9 cellular contexts compared by ENCODE assay signal in genomic region chr9:135087489-135087791, GRCh38. TPM values are rescaled to one million over a fixed set of nuclear protein-coding genes. Genes with fewer than 3 reads are reported as not detected.
DNase-seq lines count a peak whose midpoint lies in the region; ATAC-seq and TF ChIP-seq lines count a peak whose summit lies in the region.
"Had no signal": no experiment of that assay in that cellular context is flagged by ENCODE, and none has a peak within 500 bp of the region (broad histone marks: within the 10 kb centered on the region; RNA-seq: fewer than 3 reads in every experiment).

OLFM1 (plus strand) TSS chr9:135087668; CDS start chr9:135087990, 322 bp downstream.

- ATAC-seq in GM19452 (IDR thresholded peaks at IDR 0.05; ENCODE audit: unreplicated experiment) = no peak

- H3K4me1 ChIP-seq in adrenal gland (replicated peaks in 1 of 2) (peaks cover 4 to 27% of the 10 kb centered on the region in 2 donors), right atrium auricular region (peaks cover 0 to 30% of the 10 kb centered on the region in 2 donors), prostate gland (replicated peaks) (peaks cover 12% of the 10 kb centered on the region)

- H3K9me3 ChIP-seq in adrenal gland (replicated peaks in 1 of 3) (no peaks in the 10 kb centered on the region), right atrium auricular region (no peaks in the 10 kb centered on the region), prostate gland (no peaks in the 10 kb centered on the region)

- H3K36me3 ChIP-seq in adrenal gland (replicated peaks in 1 of 2) = no peaks in the 10 kb centered on the region
- no peaks in the 10 kb centered on the region for H3K36me3 ChIP-seq in right atrium auricular region
- H3K36me3 ChIP-seq in prostate gland = no peaks in the 10 kb centered on the region

- H3K4me3 ChIP-seq in adrenal gland (peak within 1 kb of the TSS in 1 of 4 donors; percentile 53), right atrium auricular region (peak within 1 kb of the TSS; percentile 35 to 57), prostate gland (peak within 1 kb of the TSS; percentile 19 to 37)

- intact Hi-C loops in adrenal gland (cut with DNase I) (loop anchor here (2.0 to 5.0 kb wide), 4 partner anchors 255 to 325 kb away; no protein-coding TSS in a partner anchor), prostate gland (cut with DNase I) (loop anchor here (2.0 kb wide), 1 partner anchor 257 kb away; no protein-coding TSS in a partner anchor)

- 0% methylated on average over 1 to 40 of the region's 40 CpGs; no CpG with 5 or more reads in 1 of the 4 donors for WGBS in adrenal gland, 4 donors
- WGBS in prostate gland = 0% methylated on average over 13 of the region's 40 CpGs

- peak within 1 kb of the TSS in 2 of 5 donors; percentile 35 to 51 for H3K27ac ChIP-seq in adrenal gland
- H3K27ac ChIP-seq in right atrium auricular region = peak within 1 kb of the TSS in 1 of 2 donors; percentile 36
- H3K27ac ChIP-seq in prostate gland = peak within 1 kb of the TSS in 1 of 2 donors; percentile 27

- H3K27me3 ChIP-seq in adrenal gland (peaks cover 23% of the 10 kb centered on the region), right atrium auricular region (peaks cover 3 to 4% of the 10 kb centered on the region in 2 donors), prostate gland (replicated peaks; ENCODE audit: insufficient read depth) (peaks cover 6% of the 10 kb centered on the region)

- TF ChIP-seq CTCF in adrenal gland (IDR thresholded peaks at IDR 0.05) = peak; percentile 22 to 83 (median 62)
- TF ChIP-seq CTCF in right atrium auricular region (IDR thresholded peaks at IDR 0.05) = peak; percentile 83 to 89
- TF ChIP-seq CTCF in prostate gland (IDR thresholded peaks at IDR 0.05) = peak; percentile 69 to 95 (median 84)

- TF ChIP-seq POLR2A in adrenal gland (IDR thresholded peaks at IDR 0.05) (peak in 1 of 2 donors; percentile 29), prostate gland (IDR thresholded peaks at IDR 0.05) (no peak)

- DNase-seq in ELR (ENCODE audit: low read depth) (peak; percentile 25), M059J (ENCODE audit: low read depth) (peak; percentile 32), adrenal gland (peak; percentile 61 to 87 (median 76)), right atrium auricular region (ENCODE audit: low spot score) (peak; percentile 79), prostate gland (ENCODE audit: low spot score) (peak; percentile 72), NAMALWA (ENCODE audit: low spot score) (no peak), OCI-M2 (lab: John Stamatoyannopoulos, UW; ENCODE audit: unreplicated experiment) (no peak)
- DNase-seq: activated B cell treated with CpG ODN at 0.5 μM for 24 hours had no signal

RNA-seq across cellular contexts. Expression of gene OLFM1, which starts in this region (rescaled TPM):
- total RNA-seq in M059J (2014; rRNA removed; shearing (Covaris generic)) = 0.42 TPM in 1 of 2 replicates, not detected in the other
- total RNA-seq in adrenal gland (10 to 100 TPM; 10.8 to 48.0 (median 28.0) TPM), right atrium auricular region (1 to 10 TPM; 7.6 to 9.7 TPM), prostate gland (10 to 100 TPM; 11.7 to 23.3 TPM)
- polyA plus RNA-seq in adrenal gland = 10 to 100 TPM; 25.6 to 34.4 (median 33.8) TPM
- total RNA-seq: activated B cell treated with CpG ODN at 0.5 μM for 24 hours had no signal

Comparison
In these comparisons a context has a peak if more than half of its experiments do, and no peak if none do; other contexts are left out.
1. Peak in DNase-seq in M059J; RNA of the gene not detected or under 1 TPM.
2. DNase-seq: peak in ELR (single experiment), adrenal gland (7 of 7), right atrium auricular region (single experiment) and prostate gland (single experiment); none in NAMALWA (single experiment) and OCI-M2 (single experiment).
3. Peak in every context shown above with its lines, with median percentiles within 50 percentile points of each other: CTCF ChIP-seq.